In genomic region chr9:107597743-107598217, GRCh38 we compare ENCODE assay signal across 16 cellular contexts.
A peak's percentile ranks its signal among the peaks of the same experiment; 100 is the strongest.
DNase-seq lines count a peak whose midpoint lies in the region; ATAC-seq, FAIRE-seq and TF ChIP-seq lines count a peak whose summit lies in the region.
"Had no signal": no experiment of that assay in that cellular context is flagged by ENCODE, and none has a peak within 500 bp of the region (broad histone marks: within the 10 kb centered on the region; RNA-seq: fewer than 3 reads in every experiment).

No MANE protein-coding gene starts in this region.

- H3K9me3 Mint-ChIP-seq in GM23338: no peaks in the 10 kb centered on the region
- H3K9me3 Mint-ChIP-seq in CD4-positive, alpha-beta T cell: no peaks in the 10 kb centered on the region

- H3K4me3 ChIP-seq in GM23338: no peak overlapping the region
- H3K4me3 ChIP-seq in body of pancreas: no peak overlapping the region
- no peak overlapping the region for H3K4me3 ChIP-seq in liver (ENCODE audit: low read depth in 1 of 3, low read length in 3 of 3)
- H3K4me3 ChIP-seq in small intestine (ENCODE audit: low read depth in 1 of 2, low read length in 2 of 2): no peak overlapping the region
- H3K4me3 ChIP-seq in coronary artery: no peak overlapping the region
- H3K4me3 ChIP-seq: BLaER1 treated with 17β-estradiol and CSF1 and Interleukin-3, amounts not matched to agents 10 nM and 100 nM; MG63; PC-9 had no signal

- POLR2A ChIA-PET in CD4-positive, alpha-beta T cell (lab: Charles Lee): no interaction called here

- no peak overlapping the region for H3K9ac ChIP-seq in liver (ENCODE audit: low read depth in 1 of 2, low read length in 2 of 2)
- H3K9ac ChIP-seq: BLaER1 treated with 17β-estradiol and CSF1 and Interleukin-3, amounts not matched to agents 10 nM and 100 nM had no signal

- no peaks in the 10 kb centered on the region for H3K27me3 ChIP-seq in GM23338 (ENCODE audit: insufficient read depth)
- H3K27me3 ChIP-seq in body of pancreas: no peaks in the 10 kb centered on the region
- H3K27me3 ChIP-seq in liver (ENCODE audit: control insufficient read depth in 4 of 4, insufficient read depth in 4 of 4, low read length in 3 of 4): no peaks in the 10 kb centered on the region
- H3K27me3 ChIP-seq in small intestine (ENCODE audit: control insufficient read depth in 2 of 2, insufficient read depth in 2 of 2, low read length in 2 of 2): no peaks in the 10 kb centered on the region
- H3K27me3 ChIP-seq in CD4-positive, alpha-beta T cell (ENCODE audit: control insufficient read depth, insufficient read depth, low read length): no peaks in the 10 kb centered on the region
- H3K27me3 ChIP-seq: BLaER1 treated with 17β-estradiol and CSF1 and Interleukin-3, amounts not matched to agents 10 nM and 100 nM; MG63 had no signal

- H3K27ac Mint-ChIP-seq in GM23338: no peak overlapping the region
- no peak overlapping the region for H3K27ac Mint-ChIP-seq in CD4-positive, alpha-beta T cell

- peaks cover 3% of the 10 kb centered on the region for H3K27me3 Mint-ChIP-seq in GM23338 (ENCODE audit: insufficient read depth, low read depth, poor library complexity)
- no peaks in the 10 kb centered on the region for H3K27me3 Mint-ChIP-seq in CD4-positive, alpha-beta T cell

- TF ChIP-seq RAD21 in liver (IDR thresholded peaks at IDR 0.05): peak; percentile 57 to 64

- no peak overlapping the region for H3K4me3 Mint-ChIP-seq in GM23338
- H3K4me3 Mint-ChIP-seq in CD4-positive, alpha-beta T cell: no peak overlapping the region

- peak overlapping the region; percentile 90 for H2AFZ ChIP-seq in GM23338
- H2AFZ ChIP-seq: PC-9 had no signal

- TF ChIP-seq POLR2A in body of pancreas (IDR thresholded peaks at IDR 0.05): no peak

- no peaks in the 10 kb centered on the region for H3K36me3 Mint-ChIP-seq in GM23338 (ENCODE audit: low read depth)
- H3K36me3 Mint-ChIP-seq in CD4-positive, alpha-beta T cell (ENCODE audit: low read depth): no peaks in the 10 kb centered on the region

- CTCF ChIA-PET in CD4-positive, alpha-beta T cell (lab: Charles Lee): no interaction called here

- H3K9me3 ChIP-seq in body of pancreas: no peaks in the 10 kb centered on the region
- H3K9me3 ChIP-seq in liver (ENCODE audit: control insufficient read depth in 4 of 4, low read length in 3 of 4): no peaks in the 10 kb centered on the region
- H3K9me3 ChIP-seq in small intestine (ENCODE audit: control insufficient read depth, low read depth): no peaks in the 10 kb centered on the region
- H3K9me3 ChIP-seq in CD4-positive, alpha-beta T cell (ENCODE audit: control insufficient read depth, low read length): no peaks in the 10 kb centered on the region
- H3K9me3 ChIP-seq: BLaER1 treated with 17β-estradiol and CSF1 and Interleukin-3, amounts not matched to agents 10 nM and 100 nM; MG63 had no signal

- no peaks in the 10 kb centered on the region for H4K20me1 ChIP-seq in GM23338 (replicated peaks; ENCODE audit: insufficient read depth)
- H4K20me1 ChIP-seq: BLaER1 treated with 17β-estradiol and CSF1 and Interleukin-3, amounts not matched to agents 10 nM and 100 nM had no signal

- H3K79me2 ChIP-seq in GM23338 (replicated peaks; ENCODE audit: insufficient read depth): no peaks in the 10 kb centered on the region

- 64 to 76% methylated on average over 7 of the region's 7 CpGs for WGBS in body of pancreas, 2 donors
- 39% methylated on average over 7 of the region's 7 CpGs for WGBS in liver
- 14 to 59% (median 36%) methylated on average over 7 of the region's 7 CpGs for WGBS in small intestine, 3 donors

- no peaks in the 10 kb centered on the region for H3F3A ChIP-seq in GM23338 (replicated peaks; ENCODE audit: low read depth)

- FAIRE-seq in small intestine (lab: Jason Lieb, UNC): no peak
- FAIRE-seq: GM12892 had no signal

- intact Hi-C loops in body of pancreas (cut with DNase I): no loop called here
- intact Hi-C loops in CD4-positive, alpha-beta T cell (cut with DNase I, micrococcal nuclease): no loop called here

- H3K4me1 Mint-ChIP-seq in GM23338: peaks cover 8% of the 10 kb centered on the region
- H3K4me1 Mint-ChIP-seq in CD4-positive, alpha-beta T cell (ENCODE audit: low read depth): no peaks in the 10 kb centered on the region

- no peaks in the 10 kb centered on the region for H3K4me1 ChIP-seq in GM23338 (ENCODE audit: insufficient read depth)
- peaks cover 7% of the 10 kb centered on the region for H3K4me1 ChIP-seq in body of pancreas
- H3K4me1 ChIP-seq in liver (ENCODE audit: control insufficient read depth in 4 of 4, insufficient read depth in 4 of 4, low read length in 3 of 4): peaks cover 3 to 9% (median 5%) of the 10 kb centered on the region in 4 donors
- no peaks in the 10 kb centered on the region for H3K4me1 ChIP-seq in small intestine (ENCODE audit: control insufficient read depth in 2 of 2, insufficient read depth in 1 of 2, low read depth in 1 of 2, low read length in 1 of 2)

- no peak overlapping the region for H3K4me2 ChIP-seq in GM23338
- H3K4me2 ChIP-seq: PC-9 had no signal

- H3K36me3 ChIP-seq in GM23338 (ENCODE audit: insufficient read depth) (no peaks in the 10 kb centered on the region), body of pancreas (replicated peaks in 1 of 2; ENCODE audit: insufficient read depth in 1 of 2, low read depth in 2 of 2) (no peaks in the 10 kb centered on the region), liver (ENCODE audit: control insufficient read depth in 4 of 4, insufficient read depth in 3 of 4, low read depth in 1 of 4, low read length in 3 of 4) (no peaks in the 10 kb centered on the region), small intestine (ENCODE audit: control insufficient read depth in 2 of 2, insufficient read depth in 2 of 2, low read length in 2 of 2) (no peaks in the 10 kb centered on the region)
- H3K36me3 ChIP-seq: BLaER1 treated with 17β-estradiol and CSF1 and Interleukin-3, amounts not matched to agents 10 nM and 100 nM; MG63 had no signal

- ATAC-seq in GM23338 (peak; percentile 26; the same call in 1 of the 3 replicates), body of pancreas (peak; percentile 35), GM21723 (IDR thresholded peaks at IDR 0.05; ENCODE audit: unreplicated experiment) (no peak)
- no peak for ATAC-seq in CD4-positive, alpha-beta T cell (ENCODE audit: poor library complexity)

- H3K9me2 ChIP-seq in GM23338 (ENCODE audit: insufficient read depth): no peaks in the 10 kb centered on the region

- no peak overlapping the region for H3K27ac ChIP-seq in GM23338 (ENCODE audit: low read depth)
- H3K27ac ChIP-seq in body of pancreas: peak overlapping the region in 1 of 4 donors; percentile 51
- H3K27ac ChIP-seq in liver (ENCODE audit: low read depth in 1 of 2, low read length in 2 of 2): peak overlapping the region in 1 of 2 donors; percentile 66
- H3K27ac ChIP-seq in small intestine (ENCODE audit: low read depth in 1 of 2, low read length in 1 of 2): peak overlapping the region; percentile 3 to 74
- H3K27ac ChIP-seq in coronary artery: no peak overlapping the region
- no peak overlapping the region for H3K27ac ChIP-seq in CD4-positive, alpha-beta T cell (ENCODE audit: low read depth, low read length)
- H3K27ac ChIP-seq: BLaER1 treated with 17β-estradiol and CSF1 and Interleukin-3, amounts not matched to agents 10 nM and 100 nM; PC-9 had no signal

- TF ChIP-seq CTCF in GM23338 (conservative IDR thresholded peaks at IDR 0.05; ENCODE audit: low read depth in 2 of 2): no peak
- TF ChIP-seq CTCF in body of pancreas (IDR thresholded peaks at IDR 0.05): no peak
- no peak for TF ChIP-seq CTCF in liver (IDR thresholded peaks at IDR 0.05; ENCODE audit: low read depth, low read length, missing input control)
- no peak for TF ChIP-seq CTCF in coronary artery (IDR thresholded peaks at IDR 0.05)
- TF ChIP-seq CTCF in CD4-positive, alpha-beta T cell (IDR thresholded peaks at IDR 0.05): no peak

- DNase-seq in GM23338 (ENCODE audit: low spot score): no peak
- DNase-seq in body of pancreas: peak in 1 of 4 donors; percentile 7
- DNase-seq in small intestine: peak; percentile 89
- DNase-seq in coronary artery (ENCODE audit: low spot score): no peak
- no peak for DNase-seq in CD4-positive, alpha-beta T cell
- DNase-seq: GDM1, KBM-7, MG63, NCI-H1092 treated with DMSO at 0.1 percent for 48 hours, NCI-H1694 treated with DMSO at 0.1 percent for 48 hours, NCI-H446, PC-9 had no signal

TF ChIP-seq in GM23338, 12 proteins besides CTCF, POLR2A, EP300 and RAD21 (continues in another document):
- TF ChIP-seq POLR2AphosphoS5 (IDR thresholded peaks at IDR 0.05; ENCODE audit: low read depth): no peak
- no peak for TF ChIP-seq NANOG (IDR thresholded peaks at IDR 0.05; ENCODE audit: borderline replicate concordance)

TF ChIP-seq in liver, 16 proteins besides CTCF, POLR2A, EP300 and RAD21 (continues in another document):
- TF ChIP-seq HNF4G (IDR thresholded peaks at IDR 0.05): peak; percentile 20
- peak; percentile 35 to 79 for TF ChIP-seq RXRA (IDR thresholded peaks at IDR 0.05)
- TF ChIP-seq FOXA2 (IDR thresholded peaks at IDR 0.05): no peak
- TF ChIP-seq ATF3 (IDR thresholded peaks at IDR 0.05): no peak
- no peak for TF ChIP-seq ZBTB33 (IDR thresholded peaks at IDR 0.05)
- TF ChIP-seq MAX (IDR thresholded peaks at IDR 0.05): peak; percentile 68
- TF ChIP-seq EGR1 (IDR thresholded peaks at IDR 0.05; ENCODE audit: low read depth in 2 of 2): peak in 1 of 2 donors; percentile 35

Comparison
In these comparisons a context has a peak if more than half of its experiments do, and no peak if none do; other contexts are left out.
1. ATAC-seq: peak in GM23338 (single experiment) and body of pancreas (single experiment); none in GM21723 (single experiment) and CD4-positive, alpha-beta T cell (single experiment).
2. H3K27ac ChIP-seq: peak in small intestine (2 of 2); none in GM23338 (single experiment), coronary artery (0 of 2) and CD4-positive, alpha-beta T cell (single experiment).